35 cellular contexts compared by ENCODE assay signal in the genomic region with DNA sequence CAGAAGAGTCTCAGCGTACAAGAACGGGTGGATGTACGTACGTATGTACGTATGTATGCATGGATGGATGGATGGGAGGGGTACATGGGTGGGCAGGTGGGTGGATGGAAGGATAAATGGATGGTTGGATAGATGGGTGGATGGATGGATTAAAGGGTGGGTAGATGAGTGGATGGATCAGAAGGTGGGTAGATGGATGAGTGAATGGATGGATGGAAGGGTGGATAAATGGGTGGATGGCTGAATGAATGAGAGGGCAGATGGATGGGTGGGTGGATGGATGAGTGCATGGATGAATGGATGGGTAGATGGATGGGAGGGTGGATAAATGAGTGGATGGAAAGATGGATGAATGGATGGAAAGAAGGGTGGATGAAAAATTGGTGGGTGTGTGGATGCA.
"Had no signal": no experiment of that assay in that cellular context is flagged by ENCODE, and none has a peak within 500 bp of the region (broad histone marks: within the 10 kb centered on the region; RNA-seq: fewer than 3 reads in every experiment).

No MANE protein-coding gene starts in this region.

- H3K36me3 ChIP-seq: MG63 had no signal

- H3K4me3 ChIP-seq: MG63 had no signal

- H3K9me3 ChIP-seq: MG63 had no signal

- DNase-seq: Karpas-422, Kasumi-1, MG63, MM.1S, MV-4-11, NCI-H1048, NCI-H1092, NCI-H1092 treated with DMSO at 0.1 percent for 48 hours, NCI-H1105, NCI-H1105 treated with DMSO at 0.1 percent for 48 hours, NCI-H1417, NCI-H1417 treated with DMSO at 0.1 percent for 48 hours, NCI-H1436, NCI-H1436 treated with DMSO at 0.1 percent for 48 hours, NCI-H146, NCI-H1694, NCI-H1694 treated with DMSO at 0.1 percent for 48 hours, NCI-H187, NCI-H187 treated with DMSO at 0.1 percent for 48 hours, NCI-H1930, NCI-H2029, NCI-H2029 treated with DMSO at 0.1 percent for 48 hours, NCI-H2081, NCI-H2081 treated with DMSO at 0.1 percent for 48 hours, NCI-H2107, NCI-H2171, NCI-H2171 treated with DMSO at 0.1 percent for 48 hours, NCI-H2227 treated with DMSO at 0.1 percent for 48 hours, NCI-H226, NCI-H345, NCI-H446, NCI-H446 treated with DMSO at 0.1 percent for 48 hours, NCI-H510A, NCI-H510A treated with DMSO at 0.1 percent for 48 hours, NCI-H524 had no signal
